30 cellular contexts compared by ENCODE assay signal in genomic region chr5:66923457-66923856, GRCh38.
"Had no signal": no experiment of that assay in that cellular context is flagged by ENCODE, and none has a peak within 500 bp of the region (broad histone marks: within the 10 kb centered on the region; RNA-seq: fewer than 3 reads in every experiment).

No MANE protein-coding gene starts in this region.

- H3K36me3 Mint-ChIP-seq: natural killer cell had no signal

- H3K9me3 ChIP-seq: esophagus squamous epithelium, heart right ventricle, left ventricle myocardium inferior, right lobe of liver, upper lobe of left lung, vagina had no signal

- H3K27ac Mint-ChIP-seq: activated CD4-positive, alpha-beta memory T cell treated with anti-CD3 and anti-CD28 coated beads, Interleukin-2, amount 10 ng/mL, durations not matched to agents 7 days and 5 days; natural killer cell; stimulated activated naive CD8-positive, alpha-beta T cell treated with anti-CD3 and anti-CD28 coated beads, Interleukin-15, Interleukin-2, amounts not matched to agents 100 ng/mL and 50 ng/mL, for 24 hours; T-helper 1 cell treated with Interleukin-12 subunit alpha and Interleukin-12 subunit beta and Interleukin-4 antibody, amounts not matched to agents 30 μg/mL and 1 μg/mL, for 36 hours had no signal

- H3K4me3 ChIP-seq: esophagus squamous epithelium, heart right ventricle, left ventricle myocardium inferior, lung, right lobe of liver, upper lobe of left lung, vagina had no signal

- H3K4me1 Mint-ChIP-seq: central memory CD8-positive, alpha-beta T cell; natural killer cell had no signal

- DNase-seq: activated CD4-positive, alpha-beta memory T cell treated with anti-CD3 and anti-CD28 coated beads, Interleukin-2, amount 10 ng/mL, durations not matched to agents 7 days and 5 days; activated CD4-positive, alpha-beta T cell treated with anti-CD3 and anti-CD28 coated beads for 48 hours; activated gamma-delta T cell treated with Interleukin-2 at 50 U/mL for 16 hours; activated naive CD4-positive, alpha-beta T cell treated with anti-CD3 and anti-CD28 coated beads, Interleukin-2, amount 50 U/mL, for 16 hours; activated T-cell treated with anti-CD3 and anti-CD28 coated beads, Interleukin-2, amount 50 U/mL, for 1 hour; anterior cingulate cortex; dermis blood vessel endothelial cell; effector CD4-positive, alpha-beta T cell; esophagus squamous epithelium; foreskin melanocyte; heart right ventricle; left ventricle myocardium inferior; mesendoderm; natural killer cell; right lobe of liver; stimulated activated CD4-positive, alpha-beta T cell treated with anti-CD3 and anti-CD28 coated beads, Interleukin-2, amount 100 ng/mL, for 48 hours; substantia nigra; SW 1271; T-helper 9 cell; upper lobe of left lung; WERI-Rb-1 had no signal

- ATAC-seq: activated CD4-positive, CD25-positive, alpha-beta regulatory T cell treated with anti-CD3 and anti-CD28 coated beads, Interleukin-2, amount 50 U/mL, for 24 hours; heart right ventricle; natural killer cell; right lobe of liver had no signal

- H3K4me1 ChIP-seq: esophagus squamous epithelium, heart right ventricle, left ventricle myocardium inferior, right lobe of liver, upper lobe of left lung, vagina had no signal

- H3K36me3 ChIP-seq: esophagus squamous epithelium, heart right ventricle, left ventricle myocardium inferior, right lobe of liver, upper lobe of left lung, vagina, WERI-Rb-1 had no signal

- FAIRE-seq: colon, TTC549 had no signal

- H3K4me3 Mint-ChIP-seq: activated CD4-positive, alpha-beta memory T cell treated with anti-CD3 and anti-CD28 coated beads, Interleukin-2, amount 10 ng/mL, durations not matched to agents 7 days and 5 days; central memory CD8-positive, alpha-beta T cell; natural killer cell; stimulated activated naive CD8-positive, alpha-beta T cell treated with anti-CD3 and anti-CD28 coated beads, Interleukin-15, Interleukin-2, amounts not matched to agents 100 ng/mL and 50 ng/mL, for 24 hours; T-helper 1 cell treated with Interleukin-12 subunit alpha and Interleukin-12 subunit beta and Interleukin-4 antibody, amounts not matched to agents 30 μg/mL and 1 μg/mL, for 36 hours had no signal

- H3K9me3 Mint-ChIP-seq: activated CD4-positive, alpha-beta memory T cell treated with anti-CD3 and anti-CD28 coated beads, Interleukin-2, amount 10 ng/mL, durations not matched to agents 7 days and 5 days; central memory CD8-positive, alpha-beta T cell; stimulated activated naive CD8-positive, alpha-beta T cell treated with anti-CD3 and anti-CD28 coated beads, Interleukin-15, Interleukin-2, amounts not matched to agents 100 ng/mL and 50 ng/mL, for 24 hours; T-helper 1 cell treated with Interleukin-12 subunit alpha and Interleukin-12 subunit beta and Interleukin-4 antibody, amounts not matched to agents 30 μg/mL and 1 μg/mL, for 36 hours had no signal

- H3K27ac ChIP-seq: epithelial cell of prostate, esophagus squamous epithelium, heart right ventricle, left ventricle myocardium inferior, right lobe of liver, upper lobe of left lung, vagina, WERI-Rb-1 had no signal
